Comparison of ENCODE assay signal across 16 cellular contexts in genomic region chr14:68696721-68697495, GRCh38.
"Had no signal": no experiment of that assay in that cellular context is flagged by ENCODE, and none has a peak within 500 bp of the region (broad histone marks: within the 10 kb centered on the region; RNA-seq: fewer than 3 reads in every experiment).

No MANE protein-coding gene starts in this region.

- H3K27me3 ChIP-seq: gastrocnemius medialis, left lung, pancreas, tibial artery had no signal

- H3K36me3 ChIP-seq: gastrocnemius medialis, left lung, pancreas, tibial artery had no signal

- DNase-seq: activated B cell treated with CpG ODN at 0.5 μM for 24 hours; activated CD4-positive, alpha-beta T cell treated with anti-CD3 and anti-CD28 coated beads, Interleukin-2, amount 50 U/mL, for 1 hour; activated gamma-delta T cell; activated naive CD8-positive, alpha-beta T cell treated with anti-CD3 and anti-CD28 coated beads, Interleukin-2, amount 10 ng/mL, durations not matched to agents 7 days and 5 days; activated T-cell treated with anti-CD3 and anti-CD28 coated beads, Interleukin-2, amount 50 U/mL, for 24 hours; anterior cingulate cortex; gastrocnemius medialis; islet precursor cell; left lung; mesendoderm; nephron progenitor cell; pancreas; stimulated activated CD4-positive, alpha-beta T cell treated with anti-CD3 and anti-CD28 coated beads, Interleukin-15, amount 100 ng/mL, for 24 hours; stimulated activated CD4-positive, alpha-beta T cell treated with anti-CD3 and anti-CD28 coated beads, Interleukin-4, amount 100 ng/mL, for 24 hours; T-helper 17 cell had no signal

- ATAC-seq: gastrocnemius medialis, left lung, pancreas, T-helper 17 cell had no signal

- H3K4me3 ChIP-seq: gastrocnemius medialis, left lung, pancreas, tibial artery had no signal

- H3K9me3 ChIP-seq: gastrocnemius medialis, left lung, pancreas, tibial artery had no signal

- H3K27ac ChIP-seq: left lung, pancreas had no signal

- H3K4me1 ChIP-seq: pancreas had no signal
